Comparison of ENCODE assay signal across 32 cellular contexts in genomic region chr2:161763153-161763552, GRCh38.
DNase-seq lines count a peak whose midpoint lies in the region; ATAC-seq, FAIRE-seq and TF ChIP-seq lines count a peak whose summit lies in the region.
"Had no signal": no experiment of that assay in that cellular context is flagged by ENCODE, and none has a peak within 500 bp of the region (broad histone marks: within the 10 kb centered on the region; RNA-seq: fewer than 3 reads in every experiment).

No MANE protein-coding gene starts in this region.

- no peak for TF ChIP-seq CTCF in HepG2 (CRISPR knock-in tag; IDR thresholded peaks at IDR 0.05)
- no peak for TF ChIP-seq CTCF in right lobe of liver (IDR thresholded peaks at IDR 0.05)
- TF ChIP-seq CTCF in GM23338 (conservative IDR thresholded peaks at IDR 0.05; ENCODE audit: low read depth in 2 of 2) = no peak

- CTCF ChIA-PET in HepG2 (lab: Yijun Ruan, JAX; ENCODE audit: low intra/inter-chr PET ratio, low total read pairs) = no interaction called here

- H3K27ac ChIP-seq in HepG2 (ENCODE audit: extremely low read length, insufficient read depth, low read length) (no peak overlapping the region), right lobe of liver (no peak overlapping the region), GM23338 (ENCODE audit: low read depth) (no peak overlapping the region)
- H3K27ac ChIP-seq: 22Rv1; A549; BLaER1; BLaER1 treated with 17β-estradiol and CSF1 and Interleukin-3, amounts not matched to agents 10 nM and 100 nM; C4-2B had no signal

- H3K4me1 ChIP-seq in HepG2 (ENCODE audit: insufficient read depth, low read length) (0 out of 2 replicates have a peak, but pooled peaks cover 5% of the 10 kb centered on the region), right lobe of liver (no peaks in the 10 kb centered on the region), GM23338 (ENCODE audit: insufficient read depth) (no peaks in the 10 kb centered on the region)
- H3K4me1 ChIP-seq: A549; BE2C; BLaER1; BLaER1 treated with 17β-estradiol and CSF1 and Interleukin-3, amounts not matched to agents 10 nM and 100 nM; Caco-2 had no signal

- POLR2A ChIA-PET in HepG2 (lab: Yijun Ruan, JAX) = no interaction called here

- 0 out of 2 replicates have a peak overlapping the region, but pooled peaks have one; percentile 3 for H3K27ac Mint-ChIP-seq in GM23338
- H3K27ac Mint-ChIP-seq: B cell; CD14-positive monocyte; CD4-positive, alpha-beta memory T cell; CD4-positive, alpha-beta T cell; CD4-positive, CD25-positive, alpha-beta regulatory T cell; CD8-positive, alpha-beta memory T cell; CD8-positive, alpha-beta T cell had no signal

- BruUV-seq in HepG2 (replicated peaks; lab: Mats Ljungman, UMichigan) = no TSS peak

- H2AFZ ChIP-seq in HepG2 (ENCODE audit: low read length) (no peak overlapping the region), GM23338 (no peak overlapping the region)

- H3K9me3 Mint-ChIP-seq in GM23338 = no peaks in the 10 kb centered on the region
- H3K9me3 Mint-ChIP-seq: CD4-positive, alpha-beta memory T cell; CD4-positive, alpha-beta T cell; CD8-positive, alpha-beta memory T cell; CD8-positive, alpha-beta T cell had no signal

- no peaks in the 10 kb centered on the region for H3K36me3 Mint-ChIP-seq in GM23338 (ENCODE audit: low read depth)
- H3K36me3 Mint-ChIP-seq: CD14-positive monocyte; CD4-positive, alpha-beta memory T cell; CD4-positive, CD25-positive, alpha-beta regulatory T cell; CD8-positive, alpha-beta memory T cell; CD8-positive, alpha-beta T cell had no signal

- TF ChIP-seq RAD21 in HepG2 (CRISPR knock-in tag; IDR thresholded peaks at IDR 0.05) = no peak

- no peak overlapping the region for H3K4me3 Mint-ChIP-seq in GM23338
- H3K4me3 Mint-ChIP-seq: B cell; CD14-positive monocyte; CD4-positive, alpha-beta memory T cell; CD4-positive, alpha-beta T cell; CD4-positive, CD25-positive, alpha-beta regulatory T cell; CD8-positive, alpha-beta memory T cell; CD8-positive, alpha-beta T cell had no signal

- H3K27me3 ChIP-seq in HepG2 (ENCODE audit: control insufficient read depth in 1 of 2, insufficient read depth in 2 of 2, low read length in 2 of 2) = no peaks in the 10 kb centered on the region
- H3K27me3 ChIP-seq in right lobe of liver = no peaks in the 10 kb centered on the region
- no peaks in the 10 kb centered on the region for H3K27me3 ChIP-seq in GM23338 (ENCODE audit: insufficient read depth)
- H3K27me3 ChIP-seq: BE2C; BLaER1; BLaER1 treated with 17β-estradiol and CSF1 and Interleukin-3, amounts not matched to agents 10 nM and 100 nM had no signal

- intact Hi-C loops in HepG2 (cut with micrococcal nuclease; ENCODE audit: unreplicated experiment) = no loop called here
- intact Hi-C loops in right lobe of liver (cut with DNase I) = no loop called here

- FAIRE-seq in HepG2 (lab: Jason Lieb, UNC) = no peak
- FAIRE-seq: A549, D721Med had no signal

- H3K4me3 ChIP-seq in HepG2 (replicated peaks in 1 of 3; ENCODE audit: insufficient read depth in 1 of 3, low read depth in 2 of 3, low read length in 3 of 3) (no peak overlapping the region), right lobe of liver (no peak overlapping the region), GM23338 (no peak overlapping the region)
- H3K4me3 ChIP-seq: A549; BLaER1; BLaER1 treated with 17β-estradiol and CSF1 and Interleukin-3, amounts not matched to agents 10 nM and 100 nM had no signal

- no peaks in the 10 kb centered on the region for H3F3A ChIP-seq in GM23338 (replicated peaks; ENCODE audit: low read depth)

- DNase-seq in HepG2 (ENCODE audit: low spot score) (no peak), right lobe of liver (no peak), GM23338 (ENCODE audit: low spot score) (no peak), NCI-H774 (lab: John Stamatoyannopoulos, UW) (no peak)
- DNase-seq: 8988T; ACHN; AML-193; BE2C; C1 segment of cervical spinal cord; Caco-2; Calu3; CD4-positive, alpha-beta memory T cell; CD4-positive, alpha-beta T cell; CD4-positive, CD25-positive, alpha-beta regulatory T cell; CD8-positive, alpha-beta memory T cell; CD8-positive, alpha-beta T cell; COR-L47; DMS 273 treated with DMSO at 0.1 percent for 48 hours; DMS153; DMS53; DMS79; DMS79 treated with DMSO at 0.1 percent for 48 hours; DND-41; EL had no signal

- H3K9me3 ChIP-seq in HepG2 (ENCODE audit: low read length) (no peaks in the 10 kb centered on the region), right lobe of liver (no peaks in the 10 kb centered on the region)
- H3K9me3 ChIP-seq: A549; BE2C; BLaER1; BLaER1 treated with 17β-estradiol and CSF1 and Interleukin-3, amounts not matched to agents 10 nM and 100 nM; Caco-2 had no signal

- TF ChIP-seq POLR2A in HepG2 (IDR thresholded peaks at IDR 0.05; ENCODE audit: insufficient read depth in 1 of 2, low read depth in 2 of 2, low read length in 2 of 2) = no peak
- no peak for TF ChIP-seq POLR2A in right lobe of liver (IDR thresholded peaks at IDR 0.05)

- WGBS in HepG2 (ENCODE audit: low lambda C conversion rate) = 8% methylated on average over 4 of the region's 4 CpGs
- 54% methylated on average over 4 of the region's 4 CpGs for WGBS in right lobe of liver (ENCODE audit: insufficient coverage, low coverage, low lambda C conversion rate, missing lambda C conversion rate)

- no peak for TF ChIP-seq EP300 in HepG2 (IDR thresholded peaks at IDR 0.05; ENCODE audit: low read depth in 2 of 2, low read length in 2 of 2)
- no peak for TF ChIP-seq EP300 in HepG2 (CRISPR knock-in tag; IDR thresholded peaks at IDR 0.05; ENCODE audit: borderline replicate concordance)

- H3K27me3 Mint-ChIP-seq in GM23338 (ENCODE audit: insufficient read depth, low read depth, poor library complexity) = no peaks in the 10 kb centered on the region
- H3K27me3 Mint-ChIP-seq: CD8-positive, alpha-beta memory T cell had no signal

- ATAC-seq in HepG2 (no peak), right lobe of liver (no peak), GM23338 (no peak)
- ATAC-seq: A549; CD8-positive, alpha-beta T cell had no signal

- no peak overlapping the region for H3K9ac ChIP-seq in HepG2 (ENCODE audit: insufficient read depth, low read depth, low read length)
- H3K9ac ChIP-seq: BLaER1; BLaER1 treated with 17β-estradiol and CSF1 and Interleukin-3, amounts not matched to agents 10 nM and 100 nM had no signal

- no peaks in the 10 kb centered on the region for H3K9me2 ChIP-seq in GM23338 (ENCODE audit: insufficient read depth)

- no peaks in the 10 kb centered on the region for H3K4me1 Mint-ChIP-seq in GM23338
- H3K4me1 Mint-ChIP-seq: B cell; CD14-positive monocyte; CD4-positive, alpha-beta memory T cell; CD4-positive, CD25-positive, alpha-beta regulatory T cell; CD8-positive, alpha-beta memory T cell had no signal

- H3K79me2 ChIP-seq in HepG2 (ENCODE audit: insufficient read depth, low read length) (no peaks in the 10 kb centered on the region), GM23338 (replicated peaks; ENCODE audit: insufficient read depth) (no peaks in the 10 kb centered on the region)

- H3K4me2 ChIP-seq in HepG2 (ENCODE audit: low read depth, low read length) = no peak overlapping the region
- H3K4me2 ChIP-seq in GM23338 = no peak overlapping the region
- H3K4me2 ChIP-seq: A549; BLaER1; BLaER1 treated with 17β-estradiol and CSF1 and Interleukin-3, amounts not matched to agents 10 nM and 100 nM had no signal

- no peaks in the 10 kb centered on the region for H3K36me3 ChIP-seq in HepG2 (replicated peaks in 1 of 2; ENCODE audit: control insufficient read depth in 1 of 2, insufficient read depth in 2 of 2, low read length in 2 of 2)
- no peaks in the 10 kb centered on the region for H3K36me3 ChIP-seq in right lobe of liver
- no peaks in the 10 kb centered on the region for H3K36me3 ChIP-seq in GM23338 (ENCODE audit: insufficient read depth)
- H3K36me3 ChIP-seq: BE2C; BLaER1; BLaER1 treated with 17β-estradiol and CSF1 and Interleukin-3, amounts not matched to agents 10 nM and 100 nM had no signal

- no peaks in the 10 kb centered on the region for H4K20me1 ChIP-seq in HepG2 (ENCODE audit: insufficient read depth, low read length)
- H4K20me1 ChIP-seq in GM23338 (replicated peaks; ENCODE audit: insufficient read depth) = no peaks in the 10 kb centered on the region
- H4K20me1 ChIP-seq: BLaER1; BLaER1 treated with 17β-estradiol and CSF1 and Interleukin-3, amounts not matched to agents 10 nM and 100 nM had no signal

- in situ Hi-C loops in HepG2 (cut with HindIII; ENCODE audit: extremely low pct_ligation_motif_present, low pct_unique_long_range_greater_than_20kb) = no loop called here

TF ChIP-seq in HepG2, 621 proteins besides CTCF, POLR2A, EP300 and RAD21:
- TF ChIP-seq MNT (IDR thresholded peaks at IDR 0.05) = peak; percentile 92
- no peak for TF ChIP-seq TCF7 (IDR thresholded peaks at IDR 0.05; ENCODE audit: low read depth)

TF ChIP-seq in GM23338, 12 proteins besides CTCF, POLR2A, EP300 and RAD21 (continues in another document):
- no peak for TF ChIP-seq JUNB (IDR thresholded peaks at IDR 0.05; ENCODE audit: unreplicated experiment)
